Comparison of ENCODE assay signal across 8 cellular contexts in genomic region chr1:112358798-112359408, GRCh38. TPM values are rescaled to one million over a fixed set of nuclear protein-coding genes. Genes with fewer than 3 reads are reported as not detected.
DNase-seq lines count a peak whose midpoint lies in the region; ATAC-seq and TF ChIP-seq lines count a peak whose summit lies in the region.

No MANE protein-coding gene starts in this region.

- H3F3A ChIP-seq in Loucy (ENCODE audit: low read depth), result no peaks in the 10 kb centered on the region

- H3K79me2 ChIP-seq in Loucy (ENCODE audit: insufficient read depth, low read length), result no peaks in the 10 kb centered on the region

- DNase-seq in AG09309 (ENCODE audit: low read depth), result no peak
- DNase-seq in WTC11 (ENCODE audit: low spot score), result peak; percentile 77
- DNase-seq in ecto neural progenitor cell (ENCODE audit: low spot score), result peak; percentile 69
- DNase-seq in memory B cell (ENCODE audit: low spot score in 2 of 2), result peak; percentile 27 to 42

- H3K4me3 Mint-ChIP-seq in WTC11 (no peak overlapping the region), memory B cell (no peak overlapping the region)
- no peak overlapping the region for H3K4me3 Mint-ChIP-seq in stimulated activated memory B cell treated with anti-CD40 and anti-IgM and Interleukin-4, amounts not matched to agents 10 μg/mL and 1 μg/mL and 100 μg/mL, for 72 hours

- no peak overlapping the region for H3K27ac Mint-ChIP-seq in WTC11
- no peak overlapping the region for H3K27ac Mint-ChIP-seq in memory B cell
- no peak overlapping the region for H3K27ac Mint-ChIP-seq in stimulated activated memory B cell treated with anti-CD40 and anti-IgM and Interleukin-4, amounts not matched to agents 10 μg/mL and 1 μg/mL and 100 μg/mL, for 72 hours

- no peaks in the 10 kb centered on the region for H3K9me2 ChIP-seq in Loucy (replicated peaks; ENCODE audit: low read depth, low read length)

- no peaks in the 10 kb centered on the region for H3K9me3 ChIP-seq in Loucy (ENCODE audit: insufficient read depth, low read depth, low read length)

- H3K4me3 ChIP-seq in AG09309 (ENCODE audit: control insufficient read depth, low read depth, low read length) (no peak overlapping the region), GM12875 (ENCODE audit: low read depth, low read length) (no peak overlapping the region), Loucy (ENCODE audit: low read length, poor library complexity, severe bottlenecking) (no peak overlapping the region)

- H3K9me3 Mint-ChIP-seq in WTC11, result no peaks in the 10 kb centered on the region; the same call in 1 of the 2 replicates
- no peaks in the 10 kb centered on the region for H3K9me3 Mint-ChIP-seq in memory B cell
- H3K9me3 Mint-ChIP-seq in stimulated activated memory B cell treated with anti-CD40 and anti-IgM and Interleukin-4, amounts not matched to agents 10 μg/mL and 1 μg/mL and 100 μg/mL, for 72 hours, result no peaks in the 10 kb centered on the region

- POLR2A ChIA-PET in WTC11 (lab: Charles Lee), result no interaction called here

- peaks cover 7% of the 10 kb centered on the region for H3K4me1 ChIP-seq in Loucy (ENCODE audit: insufficient read depth, low read length, poor library complexity, severe bottlenecking)

- no peaks in the 10 kb centered on the region for H3K36me3 ChIP-seq in Loucy (ENCODE audit: insufficient read depth, low read length)

- ATAC-seq in WTC11, result peak; percentile 97
- peak; percentile 82 for ATAC-seq in memory B cell (ENCODE audit: low read depth)
- peak; percentile 77 for ATAC-seq in stimulated activated memory B cell treated with anti-CD40 and anti-IgM and Interleukin-4, amounts not matched to agents 10 μg/mL and 1 μg/mL and 100 μg/mL, for 72 hours
- no peak for ATAC-seq in HG03097 (IDR thresholded peaks at IDR 0.05; ENCODE audit: low FRiP score, unreplicated experiment)

- peaks cover 18% of the 10 kb centered on the region for H3K4me1 Mint-ChIP-seq in WTC11
- H3K4me1 Mint-ChIP-seq in memory B cell, result no peaks in the 10 kb centered on the region
- no peaks in the 10 kb centered on the region for H3K4me1 Mint-ChIP-seq in stimulated activated memory B cell treated with anti-CD40 and anti-IgM and Interleukin-4, amounts not matched to agents 10 μg/mL and 1 μg/mL and 100 μg/mL, for 72 hours

- H3K4me2 ChIP-seq in Loucy (ENCODE audit: low read depth, low read length, poor library complexity, severe bottlenecking), result no peak overlapping the region

- H3K27me3 Mint-ChIP-seq in WTC11 (ENCODE audit: low read depth) (peaks cover 8% of the 10 kb centered on the region), memory B cell (peaks cover 20% of the 10 kb centered on the region)
- H3K27me3 Mint-ChIP-seq in stimulated activated memory B cell treated with anti-CD40 and anti-IgM and Interleukin-4, amounts not matched to agents 10 μg/mL and 1 μg/mL and 100 μg/mL, for 72 hours, result peaks cover 53% of the 10 kb centered on the region

- no peaks in the 10 kb centered on the region for H3K36me3 Mint-ChIP-seq in WTC11
- no peaks in the 10 kb centered on the region for H3K36me3 Mint-ChIP-seq in memory B cell
- no peaks in the 10 kb centered on the region for H3K36me3 Mint-ChIP-seq in stimulated activated memory B cell treated with anti-CD40 and anti-IgM and Interleukin-4, amounts not matched to agents 10 μg/mL and 1 μg/mL and 100 μg/mL, for 72 hours

- H3K27me3 ChIP-seq in Loucy (ENCODE audit: insufficient read depth, low read length, poor library complexity, severe bottlenecking), result no peaks in the 10 kb centered on the region

- peak; percentile 90 for TF ChIP-seq CTCF in AG09309 (IDR thresholded peaks at IDR 0.05; ENCODE audit: control insufficient read depth, insufficient read depth, low read depth, low read length, missing control alignments)
- TF ChIP-seq CTCF in GM12875 (IDR thresholded peaks at IDR 0.05; ENCODE audit: borderline replicate concordance, insufficient read depth, low read depth, low read length), result peak; percentile 83
- TF ChIP-seq CTCF in Loucy (conservative IDR thresholded peaks at IDR 0.05; ENCODE audit: low read length), result peak; percentile 89
- TF ChIP-seq CTCF in WTC11 (IDR thresholded peaks at IDR 0.05), result peak; percentile 60

- CTCF ChIA-PET in WTC11 (lab: Charles Lee), result interaction anchor here (0.7 to 6.1 kb wide), 22 partner anchors 9 to 665 kb away, joined by 3 to 67 read pairs (median 5); partner anchors contain the start of genes CTTNBP2NL and WNT2B

- peak overlapping the region; percentile 62; the same call in 1 of the 2 replicates for H2AFZ ChIP-seq in Loucy (ENCODE audit: low read length)

- no peak overlapping the region for H3K9ac ChIP-seq in Loucy (ENCODE audit: low read depth, low read length, poor library complexity, severe bottlenecking)

- no peaks in the 10 kb centered on the region for H4K20me1 ChIP-seq in Loucy (ENCODE audit: insufficient read depth, low read length, poor library complexity, severe bottlenecking)

TF ChIP-seq in WTC11, 78 proteins besides CTCF, POLR2A, EP300 and RAD21:
- TF ChIP-seq HMGXB4 (CRISPR knock-in tag; IDR thresholded peaks at IDR 0.05), result no peak
- peak; percentile 40; the same call in 1 of the 2 replicates for TF ChIP-seq FOXP1 (CRISPR knock-in tag; IDR thresholded peaks at IDR 0.05; ENCODE audit: borderline replicate concordance)

RNA-seq across cellular contexts. Expression of gene CTTNBP2NL, which starts 37.1 kb away (rescaled TPM):
- 28.5 to 32.8 TPM (median 32.0 TPM) in 3 replicates for total RNA-seq in WTC11 (2021)
